ENCODE assay signal across 22 cellular contexts in the genomic region with DNA sequence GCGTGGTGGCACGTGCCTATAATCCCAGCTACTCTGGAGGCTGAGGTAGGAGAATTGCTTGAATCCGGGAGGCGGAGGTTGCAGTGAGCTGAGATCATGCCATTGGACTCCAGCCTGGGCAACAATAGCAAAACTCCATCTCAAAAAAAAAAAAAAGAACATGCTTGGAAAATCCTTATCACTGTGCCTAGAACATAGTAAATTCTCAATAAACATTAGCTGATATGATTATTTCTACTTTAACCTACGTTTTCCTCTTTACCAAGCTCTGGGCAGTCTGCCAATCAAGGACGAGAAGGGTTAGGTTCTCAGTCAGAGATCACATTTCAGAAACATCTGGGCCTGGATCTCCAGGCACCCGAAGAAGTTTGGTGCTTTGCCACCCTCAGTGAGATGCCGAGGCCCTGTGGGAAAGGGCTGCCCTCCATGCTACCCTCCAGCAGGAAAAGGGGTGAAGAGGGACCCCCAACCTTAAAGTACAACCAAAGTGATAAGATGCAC.
DNase-seq lines count a peak whose midpoint lies in the region; ATAC-seq and TF ChIP-seq lines count a peak whose summit lies in the region.
"Had no signal": no experiment of that assay in that cellular context is flagged by ENCODE, and none has a peak within 500 bp of the region (broad histone marks: within the 10 kb centered on the region; RNA-seq: fewer than 3 reads in every experiment).

No MANE protein-coding gene starts in this region.

- H4K5ac ChIP-seq in IMR-90 (ENCODE audit: low read depth, low read length) = no peak overlapping the region

- dilution Hi-C loops in IMR-90 (cut with HindIII; ENCODE audit: low sequenced_read_pairs, unreplicated experiment) = no loop called here

- H3K18ac ChIP-seq in IMR-90 (ENCODE audit: low read depth, low read length) (no peak overlapping the region), neuronal stem cell (ENCODE audit: low read length) (peak overlapping the region; percentile 56)

- H3K56ac ChIP-seq in IMR-90 (ENCODE audit: extremely low read depth, insufficient read depth, low read length) = no peak overlapping the region

- H3K4me1 ChIP-seq in IMR-90 (ENCODE audit: control insufficient read depth, insufficient read depth, low read length) (no peaks in the 10 kb centered on the region), OCI-LY7 (ENCODE audit: insufficient read depth, low read length, poor library complexity, severe bottlenecking) (peaks cover 70% of the 10 kb centered on the region), neuronal stem cell (ENCODE audit: control insufficient read depth in 2 of 2, insufficient read depth in 1 of 2, low read depth in 1 of 2, low read length in 2 of 2) (no peaks in the 10 kb centered on the region), heart right ventricle (peaks cover 0 to 14% (median 4%) of the 10 kb centered on the region in 9 donors)
- H3K4me1 ChIP-seq: SJSA1, thyroid gland had no signal

- H3K36me3 Mint-ChIP-seq in nephron progenitor cell (ENCODE audit: low read depth) = no peaks in the 10 kb centered on the region
- H3K36me3 Mint-ChIP-seq in activated CD4-positive, alpha-beta T cell treated with anti-CD3 and anti-CD28 coated beads, Interleukin-2, amount 10 ng/mL, durations not matched to agents 7 days and 5 days (ENCODE audit: low read depth) = no peaks in the 10 kb centered on the region
- H3K36me3 Mint-ChIP-seq: activated naive CD8-positive, alpha-beta T cell had no signal

- H3K23ac ChIP-seq in IMR-90 (ENCODE audit: low read depth, low read length) (no peak overlapping the region), neuronal stem cell (ENCODE audit: low read depth, low read length, poor library complexity) (no peak overlapping the region)

- TF ChIP-seq RAD21 in IMR-90 (IDR thresholded peaks at IDR 0.05; ENCODE audit: low read length) = no peak

- H3K4me2 ChIP-seq in IMR-90 (ENCODE audit: low read depth, low read length) (no peak overlapping the region), OCI-LY7 (ENCODE audit: low read length) (peak overlapping the region; percentile 77), neuronal stem cell (ENCODE audit: insufficient read depth, low read length, poor library complexity, severe bottlenecking) (no peak overlapping the region)

- H2BK20ac ChIP-seq in IMR-90 (ENCODE audit: low read depth, low read length) = no peak overlapping the region

- H4K91ac ChIP-seq in IMR-90 (ENCODE audit: insufficient read depth, low read depth, low read length) (no peak overlapping the region), neuronal stem cell (ENCODE audit: low read depth, low read length, poor library complexity) (no peak overlapping the region)

- POLR2A ChIA-PET in IMR-90 (lab: Charles Lee; ENCODE audit: unreplicated experiment) (no interaction called here), OCI-LY7 (lab: Charles Lee) (interaction anchor here (0.7 to 3.6 kb wide), 18 partner anchors 8 to 556 kb away, joined by 3 to 28 read pairs (median 5); no protein-coding TSS in a partner anchor)
- POLR2A ChIA-PET in activated CD4-positive, alpha-beta T cell treated with anti-CD3 and anti-CD28 coated beads, Interleukin-2, amount 10 ng/mL, durations not matched to agents 7 days and 5 days (lab: Charles Lee) = no interaction called here

- no CpG with 5 or more reads among the region's 8 CpGs for WGBS in IMR-90 (ENCODE audit: extremely low coverage in 2 of 2, insufficient read length in 1 of 2), 2 experiments
- WGBS in neuronal stem cell (ENCODE audit: extremely low coverage in 2 of 2, insufficient read length in 2 of 2, insufficient replicate concordance in 1 of 2), 2 donors = no CpG with 5 or more reads among the region's 8 CpGs
- WGBS in heart right ventricle, 2 donors = 50 to 54% methylated on average over 8 of the region's 8 CpGs

- no peaks in the 10 kb centered on the region for H3K9me1 ChIP-seq in IMR-90 (ENCODE audit: insufficient read depth, low read length)

- ATAC-seq in IMR-90 (ENCODE audit: low read depth) = no peak
- ATAC-seq in heart right ventricle = no peak
- ATAC-seq: activated T-helper 17 cell treated with anti-CD3 and anti-CD28 coated beads, Interleukin-2, amount 50 U/mL, for 72 hours; Panc1; T-helper 17 cell had no signal

- CTCF ChIA-PET in IMR-90 (lab: Yijun Ruan, JAX) = no interaction called here
- CTCF ChIA-PET in OCI-LY7 (lab: Charles Lee; ENCODE audit: unreplicated experiment) = interaction anchor here (0.7 to 1.0 kb wide), 2 partner anchors 14 to 76 kb away, joined by 3 to 4 read pairs; no protein-coding TSS in a partner anchor
- CTCF ChIA-PET in activated CD4-positive, alpha-beta T cell treated with anti-CD3 and anti-CD28 coated beads, Interleukin-2, amount 10 ng/mL, durations not matched to agents 7 days and 5 days (lab: Charles Lee) = no interaction called here

- no peak overlapping the region for H3K4me3 Mint-ChIP-seq in nephron progenitor cell
- no peak overlapping the region for H3K4me3 Mint-ChIP-seq in activated CD4-positive, alpha-beta T cell treated with anti-CD3 and anti-CD28 coated beads, Interleukin-2, amount 10 ng/mL, durations not matched to agents 7 days and 5 days
- H3K4me3 Mint-ChIP-seq: activated naive CD8-positive, alpha-beta T cell; activated T-helper 17 cell treated with anti-CD3 and anti-CD28 coated beads, Interleukin-2, amount 50 U/mL, for 72 hours; T-helper 17 cell had no signal

- in situ Hi-C loops in IMR-90 (cut with MboI; ENCODE audit: low sequenced_read_pairs) = no loop called here

- intact Hi-C loops in IMR-90 (cut with micrococcal nuclease) = no loop called here
- intact Hi-C loops in OCI-LY7 (cut with micrococcal nuclease; ENCODE audit: unreplicated experiment) = loop anchor here (2.0 kb wide), 1 partner anchor 39 kb away; no protein-coding TSS in a partner anchor
- intact Hi-C loops in heart right ventricle (cut with DNase I) = no loop called here

- H3K9ac ChIP-seq in IMR-90 (ENCODE audit: low read depth, low read length) (no peak overlapping the region), neuronal stem cell (ENCODE audit: low read depth, low read length, poor library complexity) (no peak overlapping the region)

- no peak for TF ChIP-seq POLR2A in IMR-90 (IDR thresholded peaks at IDR 0.05; ENCODE audit: low read depth, low read length)

- H4K20me1 ChIP-seq in IMR-90 (ENCODE audit: insufficient read depth, low read length) = no peaks in the 10 kb centered on the region
- no peaks in the 10 kb centered on the region for H4K20me1 ChIP-seq in OCI-LY7 (ENCODE audit: insufficient read depth, low read length)

- H4K8ac ChIP-seq in IMR-90 (ENCODE audit: low read depth in 2 of 2, low read length in 2 of 2) (no peak overlapping the region), neuronal stem cell (ENCODE audit: low read depth, low read length) (no peak overlapping the region)

- H2AFZ ChIP-seq in IMR-90 (replicated peaks; ENCODE audit: low read length, poor library complexity) (no peak overlapping the region), OCI-LY7 (ENCODE audit: low read length) (peak overlapping the region; percentile 53; the same call in 1 of the 2 replicates), neuronal stem cell (ENCODE audit: low read length) (no peak overlapping the region)

- H2AK5ac ChIP-seq in IMR-90 (ENCODE audit: low read depth, low read length) = no peak overlapping the region
- H2AK5ac ChIP-seq in neuronal stem cell (ENCODE audit: low read depth, low read length) = no peak overlapping the region

- H2BK120ac ChIP-seq in IMR-90 (ENCODE audit: low read depth, low read length) (no peak overlapping the region), neuronal stem cell (ENCODE audit: low read depth, low read length) (no peak overlapping the region)

- no peak overlapping the region for H2BK5ac ChIP-seq in IMR-90 (ENCODE audit: low read depth, low read length, poor library complexity, severe bottlenecking)
- H2BK5ac ChIP-seq in neuronal stem cell (ENCODE audit: low read length) = no peak overlapping the region

- no peaks in the 10 kb centered on the region for H3K9me2 ChIP-seq in OCI-LY7 (ENCODE audit: insufficient read depth, low read length)

- H3K4me3 ChIP-seq in IMR-90 (ENCODE audit: insufficient read depth, low read depth, low read length) (no peak overlapping the region), OCI-LY7 (ENCODE audit: low read depth, low read length, poor library complexity, severe bottlenecking) (peak overlapping the region; percentile 36), neuronal stem cell (ENCODE audit: low read length in 2 of 2) (no peak overlapping the region), heart right ventricle (no peak overlapping the region)
- H3K4me3 ChIP-seq: lung, SJSA1, thyroid gland had no signal

- peaks cover 10% of the 10 kb centered on the region for H3K27me3 Mint-ChIP-seq in nephron progenitor cell (ENCODE audit: low read depth, poor library complexity)
- H3K27me3 Mint-ChIP-seq in activated CD4-positive, alpha-beta T cell treated with anti-CD3 and anti-CD28 coated beads, Interleukin-2, amount 10 ng/mL, durations not matched to agents 7 days and 5 days = no peaks in the 10 kb centered on the region
- H3K27me3 Mint-ChIP-seq: activated naive CD8-positive, alpha-beta T cell; activated T-helper 17 cell treated with anti-CD3 and anti-CD28 coated beads, Interleukin-2, amount 50 U/mL, for 72 hours; stimulated activated naive CD8-positive, alpha-beta T cell treated with anti-CD3 and anti-CD28 coated beads, Interleukin-15, Interleukin-2, amounts not matched to agents 100 ng/mL and 50 ng/mL, for 24 hours had no signal

- H2BK12ac ChIP-seq in neuronal stem cell (ENCODE audit: low read length) = no peak overlapping the region

- no peak overlapping the region for H3K27ac ChIP-seq in IMR-90 (ENCODE audit: insufficient read depth, low read length)
- H3K27ac ChIP-seq in OCI-LY7 (ENCODE audit: low read depth, low read length, poor library complexity, severe bottlenecking) = peak overlapping the region; percentile 80
- H3K27ac ChIP-seq in neuronal stem cell (replicated peaks; ENCODE audit: low read length) = no peak overlapping the region
- no peak overlapping the region for H3K27ac ChIP-seq in heart right ventricle
- H3K27ac ChIP-seq: SJSA1, thyroid gland, VCaP had no signal

- H3K27me3 ChIP-seq in IMR-90 (ENCODE audit: control insufficient read depth, insufficient read depth, low read length) (no peaks in the 10 kb centered on the region; the same call in 1 of the 2 replicates), neuronal stem cell (ENCODE audit: control insufficient read depth in 3 of 3, insufficient read depth in 3 of 3, low read depth in 1 of 3, low read length in 3 of 3) (no peaks in the 10 kb centered on the region), heart right ventricle (no peaks in the 10 kb centered on the region)
- H3K27me3 ChIP-seq: SJSA1, thyroid gland had no signal

- H2BK15ac ChIP-seq in IMR-90 (ENCODE audit: low read depth, low read length) (no peak overlapping the region), neuronal stem cell (ENCODE audit: low read length) (no peak overlapping the region)

- H3K27ac Mint-ChIP-seq in nephron progenitor cell = no peak overlapping the region
- no peak overlapping the region for H3K27ac Mint-ChIP-seq in activated CD4-positive, alpha-beta T cell treated with anti-CD3 and anti-CD28 coated beads, Interleukin-2, amount 10 ng/mL, durations not matched to agents 7 days and 5 days
- H3K27ac Mint-ChIP-seq: activated naive CD8-positive, alpha-beta T cell; activated T-helper 17 cell treated with anti-CD3 and anti-CD28 coated beads, Interleukin-2, amount 50 U/mL, for 72 hours; stimulated activated naive CD8-positive, alpha-beta T cell treated with anti-CD3 and anti-CD28 coated beads, Interleukin-15, Interleukin-2, amounts not matched to agents 100 ng/mL and 50 ng/mL, for 24 hours; T-helper 17 cell had no signal

- H2AK9ac ChIP-seq in IMR-90 (replicated peaks; ENCODE audit: low read depth, low read length, poor library complexity) = no peak overlapping the region

- BruUV-seq in IMR-90 (replicated peaks; lab: Mats Ljungman, UMichigan) (no TSS peak), OCI-LY7 (replicated peaks; lab: Mats Ljungman, UMichigan) (no TSS peak)

- DNase-seq in EH (ENCODE audit: low read depth) (peak; percentile 31), IMR-90 (peak; percentile 26), OCI-LY7 (ENCODE audit: low spot score) (no peak), neuronal stem cell (ENCODE audit: low spot score) (no peak), nephron progenitor cell (no peak), heart right ventricle (no peak)
- no peak for DNase-seq in activated CD4-positive, alpha-beta T cell treated with anti-CD3 and anti-CD28 coated beads, Interleukin-2, amount 10 ng/mL, durations not matched to agents 7 days and 5 days
- DNase-seq: activated CD4-positive, alpha-beta T cell treated with anti-CD3 and anti-CD28 coated beads, Interleukin-2, amount 50 U/mL, for 1 hour; effector CD4-positive, alpha-beta T cell; EL; NCI-H1105 treated with DMSO at 0.1 percent for 48 hours; occipital lobe; stimulated activated CD4-positive, alpha-beta T cell treated with anti-CD3 and anti-CD28 coated beads, Interleukin-4, amount 100 ng/mL, for 24 hours; T-helper 17 cell; thyroid gland had no signal

- H3K79me2 ChIP-seq in OCI-LY7 (ENCODE audit: insufficient read depth, low read depth, low read length) = no peaks in the 10 kb centered on the region

- no peaks in the 10 kb centered on the region for H3K36me3 ChIP-seq in IMR-90 (ENCODE audit: control insufficient read depth, insufficient read depth, low read length)
- no peaks in the 10 kb centered on the region; the same call in 1 of the 2 replicates for H3K36me3 ChIP-seq in OCI-LY7 (ENCODE audit: insufficient read depth, low read length)
- no peaks in the 10 kb centered on the region for H3K36me3 ChIP-seq in neuronal stem cell (replicated peaks in 1 of 2; ENCODE audit: control insufficient read depth in 2 of 2, insufficient read depth in 2 of 2, low read length in 2 of 2)
- no peaks in the 10 kb centered on the region for H3K36me3 ChIP-seq in heart right ventricle
- H3K36me3 ChIP-seq: SJSA1, thyroid gland had no signal

- H3K14ac ChIP-seq in IMR-90 (replicated peaks; ENCODE audit: low read depth, low read length) (no peak overlapping the region), neuronal stem cell (ENCODE audit: low read length) (no peak overlapping the region)

- H3K4ac ChIP-seq in IMR-90 (ENCODE audit: low read depth, low read length) (no peak overlapping the region), neuronal stem cell (ENCODE audit: low read length) (no peak overlapping the region)

- no peaks in the 10 kb centered on the region for H3K9me3 ChIP-seq in IMR-90 (ENCODE audit: control insufficient read depth, insufficient read depth, low read length)
- H3K9me3 ChIP-seq in OCI-LY7 (ENCODE audit: low read length) = no peaks in the 10 kb centered on the region
- no peaks in the 10 kb centered on the region for H3K9me3 ChIP-seq in neuronal stem cell (replicated peaks in 1 of 2; ENCODE audit: control insufficient read depth in 2 of 2, insufficient read depth in 1 of 2, low read depth in 1 of 2, low read length in 2 of 2)
- H3K9me3 ChIP-seq in heart right ventricle = no peaks in the 10 kb centered on the region
- H3K9me3 ChIP-seq: SJSA1, thyroid gland had no signal

- peaks cover 48% of the 10 kb centered on the region for H3K4me1 Mint-ChIP-seq in nephron progenitor cell
- no peaks in the 10 kb centered on the region for H3K4me1 Mint-ChIP-seq in activated CD4-positive, alpha-beta T cell treated with anti-CD3 and anti-CD28 coated beads, Interleukin-2, amount 10 ng/mL, durations not matched to agents 7 days and 5 days
- H3K4me1 Mint-ChIP-seq: activated T-helper 17 cell treated with anti-CD3 and anti-CD28 coated beads, Interleukin-2, amount 50 U/mL, for 72 hours; T-helper 17 cell had no signal

- no peaks in the 10 kb centered on the region for H3K9me3 Mint-ChIP-seq in nephron progenitor cell
- no peaks in the 10 kb centered on the region for H3K9me3 Mint-ChIP-seq in activated CD4-positive, alpha-beta T cell treated with anti-CD3 and anti-CD28 coated beads, Interleukin-2, amount 10 ng/mL, durations not matched to agents 7 days and 5 days
- H3K9me3 Mint-ChIP-seq: activated T-helper 17 cell treated with anti-CD3 and anti-CD28 coated beads, Interleukin-2, amount 50 U/mL, for 72 hours; stimulated activated naive CD8-positive, alpha-beta T cell treated with anti-CD3 and anti-CD28 coated beads, Interleukin-15, Interleukin-2, amounts not matched to agents 100 ng/mL and 50 ng/mL, for 24 hours had no signal

- H3K79me1 ChIP-seq in IMR-90 (ENCODE audit: low read depth in 1 of 2, low read length in 2 of 2) = no peaks in the 10 kb centered on the region
- no peaks in the 10 kb centered on the region for H3K79me1 ChIP-seq in neuronal stem cell (ENCODE audit: low read depth, low read length)

- no peak for TF ChIP-seq CTCF in IMR-90 (conservative IDR thresholded peaks at IDR 0.05; ENCODE audit: low read depth, low read length)
- no peak for TF ChIP-seq CTCF in OCI-LY7 (conservative IDR thresholded peaks at IDR 0.05; ENCODE audit: low read length)
- no peak for TF ChIP-seq CTCF in nephron progenitor cell (IDR thresholded peaks at IDR 0.05)
- TF ChIP-seq CTCF in heart right ventricle (IDR thresholded peaks at IDR 0.05) = no peak

Comparison
In these comparisons a context has a peak if more than half of its experiments do, and no peak if none do; other contexts are left out.
1. DNase-seq: peak in EH (single experiment) and IMR-90 (single experiment); none in OCI-LY7 (single experiment), neuronal stem cell (single experiment), nephron progenitor cell (single experiment), activated CD4-positive, alpha-beta T cell treated with anti-CD3 and anti-CD28 coated beads, Interleukin-2, amount 10 ng/mL, durations not matched to agents 7 days and 5 days (single experiment) and heart right ventricle (0 of 2).